Comparison of ENCODE assay signal across 12 cellular contexts in the genomic region with DNA sequence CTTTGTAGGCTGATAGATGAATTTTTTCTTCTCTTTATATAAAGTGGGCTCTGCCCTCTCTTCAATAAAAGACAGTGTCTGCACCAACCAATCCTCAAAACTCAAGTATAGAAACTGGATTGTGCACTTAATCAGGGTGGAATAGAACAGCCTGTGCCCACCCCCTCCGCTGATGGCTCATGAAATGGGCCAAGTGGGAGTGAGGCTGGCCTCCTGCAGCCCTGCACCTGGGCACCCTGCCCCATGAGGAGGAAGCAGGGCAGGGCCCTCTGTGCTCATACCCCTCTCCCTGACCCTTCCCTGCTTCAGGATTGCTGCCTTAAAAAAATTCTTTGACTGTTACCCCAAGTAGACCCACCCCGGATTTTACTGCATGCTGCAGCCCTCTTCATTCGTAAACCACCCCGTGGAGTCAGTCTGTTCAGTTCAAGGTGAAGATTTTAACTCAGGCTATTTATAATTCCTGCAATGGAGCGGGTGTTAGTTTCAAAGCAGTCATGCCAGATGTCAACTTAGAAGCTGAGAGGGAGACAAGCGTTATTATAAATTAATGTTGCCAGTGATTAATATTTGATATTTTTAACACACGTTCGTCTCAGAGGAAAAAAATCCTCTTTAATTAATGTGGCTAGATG. TPM values are rescaled to one million over a fixed set of nuclear protein-coding genes. Genes with fewer than 3 reads are reported as not detected.
DNase-seq lines count a peak whose midpoint lies in the region; ATAC-seq and TF ChIP-seq lines count a peak whose summit lies in the region.
"Had no signal": no experiment of that assay in that cellular context is flagged by ENCODE, and none has a peak within 500 bp of the region (broad histone marks: within the 10 kb centered on the region; RNA-seq: fewer than 3 reads in every experiment).

No MANE protein-coding gene starts in this region.

- H3K4me3 ChIP-seq in right atrium auricular region (no peak overlapping the region), right cardiac atrium (ENCODE audit: low read length) (no peak overlapping the region), stomach (no peak overlapping the region), BE2C (ENCODE audit: low read depth, low read length) (no peak overlapping the region)
- H3K4me3 ChIP-seq: A549, GM23338 had no signal

- H3K27ac ChIP-seq in right atrium auricular region (no peak overlapping the region), right cardiac atrium (ENCODE audit: low read length) (peak overlapping the region; percentile 79), stomach (peak overlapping the region in 4 of 5 donors; percentile 70 to 88 (median 76))

- no peaks in the 10 kb centered on the region for H3K9me3 ChIP-seq in right atrium auricular region
- no peaks in the 10 kb centered on the region for H3K9me3 ChIP-seq in right cardiac atrium (ENCODE audit: control insufficient read depth, low read length)
- H3K9me3 ChIP-seq in stomach = no peaks in the 10 kb centered on the region
- H3K9me3 ChIP-seq in BE2C = no peaks in the 10 kb centered on the region
- H3K9me3 ChIP-seq: A549, Caco-2 had no signal

- H3K27me3 ChIP-seq in right atrium auricular region (no peaks in the 10 kb centered on the region), right cardiac atrium (ENCODE audit: control insufficient read depth, insufficient read depth) (no peaks in the 10 kb centered on the region), stomach (no peaks in the 10 kb centered on the region), BE2C (no peaks in the 10 kb centered on the region)

- H3K36me3 ChIP-seq in right atrium auricular region (no peaks in the 10 kb centered on the region), stomach (no peaks in the 10 kb centered on the region), BE2C (no peaks in the 10 kb centered on the region)

- DNase-seq in Right ventricle myocardium inferior (ENCODE audit: missing footprints) = no peak
- no peak for DNase-seq in right atrium auricular region (ENCODE audit: low spot score)
- DNase-seq in cerebellar cortex (ENCODE audit: low spot score) = peak; percentile 69
- DNase-seq in right cardiac atrium = no peak
- no peak for DNase-seq in stomach
- no peak for DNase-seq in BE2C
- no peak for DNase-seq in activated naive CD4-positive, alpha-beta T cell treated with anti-CD3 and anti-CD28 coated beads, Interleukin-2, amount 50 U/mL, for 16 hours
- DNase-seq in activated effector memory CD4-positive, alpha-beta T cell treated with anti-CD3 and anti-CD28 coated beads, Interleukin-2, amount 50 U/mL, for 16 hours = no peak
- DNase-seq: Caco-2, NCI-H2029 had no signal

- H3K4me1 ChIP-seq in right atrium auricular region (peaks cover 0 to 12% of the 10 kb centered on the region in 2 donors), right cardiac atrium (ENCODE audit: control insufficient read depth, insufficient read depth, low read length) (peaks cover 2% of the 10 kb centered on the region), stomach (peaks cover 23 to 49% (median 36%) of the 10 kb centered on the region in 4 donors), BE2C (no peaks in the 10 kb centered on the region)

- ATAC-seq in Right ventricle myocardium inferior = peak; percentile 47
- ATAC-seq in right cardiac atrium = peak; percentile 48 to 58
- ATAC-seq: A549 had no signal

- TF ChIP-seq EP300 in stomach (IDR thresholded peaks at IDR 0.05) = no peak

- TF ChIP-seq CTCF in right atrium auricular region (IDR thresholded peaks at IDR 0.05) = no peak
- TF ChIP-seq CTCF in stomach (IDR thresholded peaks at IDR 0.05) = no peak
- TF ChIP-seq CTCF in BE2C (IDR thresholded peaks at IDR 0.05; ENCODE audit: low read depth, low read length) = no peak

- 51% methylated on average over 8 of the region's 8 CpGs for WGBS in right cardiac atrium
- 61 to 68% (median 67%) methylated on average over 8 of the region's 8 CpGs for WGBS in stomach, 5 donors

- intact Hi-C loops in Right ventricle myocardium inferior (cut with DNase I) (loop anchor here (10.0 kb wide), 1 partner anchor 412 kb away; no protein-coding TSS in a partner anchor), right cardiac atrium (cut with DNase I) (loop anchor here in 2 of 4 donors (10.0 kb wide), 1 partner anchor 152 kb away; no protein-coding TSS in a partner anchor), stomach (cut with DNase I; ENCODE audit: low total_unique reads) (loop anchor here (10.0 kb wide), 1 partner anchor 152 kb away; no protein-coding TSS in a partner anchor)

- TF ChIP-seq POLR2A in stomach (IDR thresholded peaks at IDR 0.05) = no peak

RNA-seq across cellular contexts. Expression of gene PROK1, which starts 15.8 kb away (rescaled TPM):
- total RNA-seq in Right ventricle myocardium inferior (not detected), right atrium auricular region (1 to 10 TPM; 1.0 to 5.1 TPM), right cardiac atrium (1 to 10 TPM in 1 of 4 donors, under 1 TPM in 1, not detected in 2; 0.93 to 1.3 TPM), stomach (not detected)
- polyA plus RNA-seq in right cardiac atrium (2.6 TPM), stomach (1 to 10 TPM in 1 of 3 donors, not detected in 2; 1.5 TPM)
- 2.2 TPM for polyA plus RNA-seq in BE2C (2012; ENCODE audit: insufficient read depth, insufficient read length, low read depth)
- total RNA-seq: Caco-2, GM23338 had no signal
- polyA plus RNA-seq: A549, GM23338 had no signal

RNA-seq across cellular contexts. Expression of gene KCNA10, which starts 52.2 kb away (rescaled TPM):
- total RNA-seq in Right ventricle myocardium inferior = not detected
- total RNA-seq in right atrium auricular region = not detected
- total RNA-seq in right cardiac atrium = not detected
- not detected for polyA plus RNA-seq in right cardiac atrium
- total RNA-seq in stomach = under 1 TPM in 1 of 5 donors, not detected in 4; 0.58 TPM
- polyA plus RNA-seq in stomach = under 1 TPM in 1 of 3 donors, not detected in 2; 0.12 TPM
- polyA plus RNA-seq in BE2C (2012; ENCODE audit: insufficient read depth, insufficient read length, low read depth) = not detected
- total RNA-seq: Caco-2, GM23338 had no signal
- polyA plus RNA-seq: A549, GM23338 had no signal

RNA-seq across cellular contexts. Expression of gene LAMTOR5, which starts 59.3 kb away (rescaled TPM):
- total RNA-seq in Right ventricle myocardium inferior = 261 TPM
- total RNA-seq in right atrium auricular region = 100 to 1,000 TPM; 142 to 177 TPM
- total RNA-seq in right cardiac atrium = 100 to 1,000 TPM; 185 to 236 (median 207) TPM
- polyA plus RNA-seq in right cardiac atrium = 549 TPM
- 10 to 100 TPM in 3 of 5 donors, 1 to 10 TPM in 1, not detected in 1; 8.5 to 48.8 (median 18.6) TPM for total RNA-seq in stomach
- polyA plus RNA-seq in stomach = 100 to 1,000 TPM; 269 to 440 (median 318) TPM
- polyA plus RNA-seq in BE2C (2012; ENCODE audit: insufficient read depth, insufficient read length, low read depth) = 378 TPM

Comparison
In these comparisons a context has a peak if more than half of its experiments do, and no peak if none do; other contexts are left out.
1. H3K27ac ChIP-seq: peak in right cardiac atrium (single experiment) and stomach (4 of 5); none in right atrium auricular region (0 of 2).